ENCODE assay signal across 21 cellular contexts in genomic region chr5:54756301-54756700, GRCh38.
DNase-seq lines count a peak whose midpoint lies in the region; ATAC-seq and TF ChIP-seq lines count a peak whose summit lies in the region.
"Had no signal": no experiment of that assay in that cellular context is flagged by ENCODE, and none has a peak within 500 bp of the region (broad histone marks: within the 10 kb centered on the region; RNA-seq: fewer than 3 reads in every experiment).

No MANE protein-coding gene starts in this region.

- dilution Hi-C loops in mammary epithelial cell (cut with HindIII; ENCODE audit: low sequenced_read_pairs), result no loop called here

- TF ChIP-seq EP300 in esophagus muscularis mucosa (IDR thresholded peaks at IDR 0.05), result no peak

- no peaks in the 10 kb centered on the region for H3K36me3 Mint-ChIP-seq in T-cell

- peaks cover 33% of the 10 kb centered on the region for H3K4me1 ChIP-seq in mammary epithelial cell (ENCODE audit: insufficient read depth, low read length)
- H3K4me1 ChIP-seq in breast epithelium, result peaks cover 0 to 2% of the 10 kb centered on the region in 2 donors
- peaks cover 2 to 7% (median 3%) of the 10 kb centered on the region in 4 donors for H3K4me1 ChIP-seq in esophagus muscularis mucosa

- POLR2A ChIA-PET in T-cell (lab: Charles Lee), result no interaction called here

- H3K79me2 ChIP-seq in mammary epithelial cell (ENCODE audit: insufficient read depth, low read length), result no peaks in the 10 kb centered on the region

- no peak overlapping the region for H3K9ac ChIP-seq in mammary epithelial cell (ENCODE audit: insufficient read depth, low read length)
- H3K9ac ChIP-seq: GM23248 had no signal

- H3K4me2 ChIP-seq in mammary epithelial cell (ENCODE audit: insufficient read depth, low read depth, low read length), result peak overlapping the region; percentile 58
- H3K4me2 ChIP-seq: smooth muscle cell had no signal

- in situ Hi-C loops in mammary epithelial cell (cut with MboI; ENCODE audit: low sequenced_read_pairs in 2 of 2), result loop anchor here in 1 of 2 donors (10.0 kb wide), 1 partner anchor 88 kb away; no protein-coding TSS in a partner anchor

- H3K4me1 Mint-ChIP-seq in T-cell, result peaks cover 18 to 25% (median 24%) of the 10 kb centered on the region in 3 donors

- BruUV-seq in mammary epithelial cell (replicated peaks; lab: Mats Ljungman, UMichigan), result no TSS peak

- H3K27me3 Mint-ChIP-seq in T-cell, result no peaks in the 10 kb centered on the region

- TF ChIP-seq POLR2A in breast epithelium (IDR thresholded peaks at IDR 0.05) (no peak), esophagus muscularis mucosa (IDR thresholded peaks at IDR 0.05; ENCODE audit: low read depth) (no peak)

- peaks cover 0 to 5% (median 0%) of the 10 kb centered on the region in 3 donors for H3K9me3 Mint-ChIP-seq in T-cell

- peak in 3 of 4 experiments; percentile 54 to 79 (median 74) for ATAC-seq in T-cell (replicated peaks in 1 of 4)
- ATAC-seq in GM21528 (IDR thresholded peaks at IDR 0.05; ENCODE audit: low FRiP score, unreplicated experiment), result no peak

- TF ChIP-seq CTCF in mammary epithelial cell (conservative IDR thresholded peaks at IDR 0.05 in 1 of 2, IDR thresholded peaks at IDR 0.05 in 1 of 2; ENCODE audit: extremely low read depth in 1 of 2, insufficient read depth in 1 of 2, low read depth in 1 of 2, low read length in 2 of 2), result no peak
- TF ChIP-seq CTCF in breast epithelium (IDR thresholded peaks at IDR 0.05), result no peak
- no peak for TF ChIP-seq CTCF in esophagus muscularis mucosa (IDR thresholded peaks at IDR 0.05)

- no peak overlapping the region for H3K27ac ChIP-seq in mammary epithelial cell (ENCODE audit: insufficient read depth, low read depth, low read length)
- no peak overlapping the region for H3K27ac ChIP-seq in breast epithelium
- no peak overlapping the region for H3K27ac ChIP-seq in esophagus muscularis mucosa (replicated peaks in 1 of 4)
- H3K27ac ChIP-seq: GM23248, RWPE1, suprapubic skin, VCaP had no signal

- peak overlapping the region in 1 of 3 donors; percentile 47 for H3K4me3 Mint-ChIP-seq in T-cell

- DNase-seq in mammary epithelial cell, result no peak
- DNase-seq in breast epithelium (ENCODE audit: low spot score in 2 of 2), result no peak
- peak in 1 of 34 experiments; percentile 16 for DNase-seq in T-cell
- DNase-seq in esophagus muscularis mucosa (ENCODE audit: extremely low spot score), result peak; percentile 50
- DNase-seq in GM19238 (ENCODE audit: insufficient read length, low spot score), result no peak
- DNase-seq in occipital lobe (lab: John Stamatoyannopoulos, UW), result no peak
- DNase-seq: Calu3; central memory CD4-positive, alpha-beta T cell; effector CD4-positive, alpha-beta T cell; KG1; midbrain; NCI-H1092 treated with DMSO at 0.1 percent for 48 hours; NCI-H2081 treated with DMSO at 0.1 percent for 48 hours; NCI-H524; stimulated activated CD4-positive, alpha-beta T cell treated with anti-CD3 and anti-CD28 coated beads, Interleukin-4, amount 100 ng/mL, for 4 hours had no signal

- intact Hi-C loops in mammary epithelial cell (cut with micrococcal nuclease) (no loop called here), breast epithelium (cut with DNase I; ENCODE audit: low total_unique reads) (no loop called here), esophagus muscularis mucosa (cut with DNase I) (no loop called here)

- CTCF ChIA-PET in mammary epithelial cell (lab: Charles Lee; ENCODE audit: low non-redundant PET), result no interaction called here
- CTCF ChIA-PET in T-cell (lab: Charles Lee), result interaction anchor here in 1 of 2 donors (0.6 kb wide), 2 partner anchors 1016 to 1276 kb away, joined by 3 to 4 read pairs; partner anchors contain the start of gene FST

- H3K36me3 ChIP-seq in mammary epithelial cell (ENCODE audit: insufficient read depth, low read length) (no peaks in the 10 kb centered on the region), breast epithelium (no peaks in the 10 kb centered on the region), esophagus muscularis mucosa (no peaks in the 10 kb centered on the region)
- H3K36me3 ChIP-seq: suprapubic skin had no signal

- H3K9me3 ChIP-seq in mammary epithelial cell (replicated peaks; ENCODE audit: insufficient read depth, low read length) (no peaks in the 10 kb centered on the region), breast epithelium (no peaks in the 10 kb centered on the region), esophagus muscularis mucosa (no peaks in the 10 kb centered on the region)
- H3K9me3 ChIP-seq: suprapubic skin had no signal

- H3K4me3 ChIP-seq in mammary epithelial cell (replicated peaks in 1 of 3; ENCODE audit: insufficient read depth in 1 of 3, low read depth in 2 of 3, low read length in 3 of 3) (no peak overlapping the region), breast epithelium (no peak overlapping the region), esophagus muscularis mucosa (no peak overlapping the region)
- H3K4me3 ChIP-seq: GM23248, smooth muscle cell, suprapubic skin had no signal

- peak overlapping the region; percentile 53 for H2AFZ ChIP-seq in mammary epithelial cell (ENCODE audit: low read depth, low read length)

- H4K20me1 ChIP-seq in mammary epithelial cell (ENCODE audit: insufficient read depth, low read length), result no peaks in the 10 kb centered on the region

- H3K27me3 ChIP-seq in mammary epithelial cell (ENCODE audit: insufficient read depth, low read length) (no peaks in the 10 kb centered on the region), breast epithelium (no peaks in the 10 kb centered on the region), esophagus muscularis mucosa (no peaks in the 10 kb centered on the region)
- H3K27me3 ChIP-seq: suprapubic skin had no signal

- peak overlapping the region; percentile 69 to 86 for H3K27ac Mint-ChIP-seq in T-cell

- WGBS in mammary epithelial cell (ENCODE audit: low coverage, missing lambda C conversion rate), result 50% methylated on average over 3 of the region's 4 CpGs
- WGBS in esophagus muscularis mucosa, result 85% methylated on average over 4 of the region's 4 CpGs
